1 cellular context compared by ENCODE assay signal in the genomic region with DNA sequence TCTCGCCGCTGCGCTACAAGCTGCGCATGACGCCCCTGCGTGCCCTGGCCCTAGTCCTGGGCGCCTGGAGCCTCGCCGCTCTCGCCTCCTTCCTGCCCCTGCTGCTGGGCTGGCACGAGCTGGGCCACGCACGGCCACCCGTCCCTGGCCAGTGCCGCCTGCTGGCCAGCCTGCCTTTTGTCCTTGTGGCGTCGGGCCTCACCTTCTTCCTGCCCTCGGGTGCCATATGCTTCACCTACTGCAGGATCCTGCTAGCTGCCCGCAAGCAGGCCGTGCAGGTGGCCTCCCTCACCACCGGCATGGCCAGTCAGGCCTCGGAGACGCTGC.
TF ChIP-seq lines count a peak whose summit lies in the region.

No MANE protein-coding gene starts in this region.

TF ChIP-seq in H1, 55 proteins besides CTCF, POLR2A, EP300 and RAD21:
- no peak for TF ChIP-seq POLR2AphosphoS5 (IDR thresholded peaks at IDR 0.05; ENCODE audit: low read depth, low read length)
- TF ChIP-seq TBP (IDR thresholded peaks at IDR 0.05; ENCODE audit: low read depth, low read length): no peak
- TF ChIP-seq CTBP2 (IDR thresholded peaks at IDR 0.05; ENCODE audit: borderline replicate concordance, insufficient read depth, insufficient read length, low read length): no peak
- no peak for TF ChIP-seq SIRT6 (IDR thresholded peaks at IDR 0.05; ENCODE audit: low read length)
- no peak for TF ChIP-seq ZNF274 (IDR thresholded peaks at IDR 0.05; ENCODE audit: borderline replicate concordance, extremely low read depth, low read length)
- TF ChIP-seq JUN (IDR thresholded peaks at IDR 0.05; ENCODE audit: low read depth, low read length): no peak
- no peak for TF ChIP-seq SIN3A (conservative IDR thresholded peaks at IDR 0.05 in 1 of 2, IDR thresholded peaks at IDR 0.05 in 1 of 2; ENCODE audit: low read depth in 1 of 2, low read length in 2 of 2)
- TF ChIP-seq BACH1 (IDR thresholded peaks at IDR 0.05; ENCODE audit: low read length): no peak
- TF ChIP-seq CREB1 (IDR thresholded peaks at IDR 0.05): no peak
- no peak for TF ChIP-seq SP4 (IDR thresholded peaks at IDR 0.05; ENCODE audit: low read length)
- no peak for TF ChIP-seq TCF12 (IDR thresholded peaks at IDR 0.05; ENCODE audit: low read depth, low read length)
- no peak for TF ChIP-seq POU5F1 (IDR thresholded peaks at IDR 0.05; ENCODE audit: low read depth, low read length)
- no peak for TF ChIP-seq RNF2 (IDR thresholded peaks at IDR 0.05; ENCODE audit: borderline replicate concordance, low read depth, low read length, missing control alignments, poor library complexity, severe bottlenecking)
- TF ChIP-seq TAF7 (optimal IDR thresholded peaks at IDR 0.05; ENCODE audit: borderline replicate concordance, low read depth, low read length): no peak
- no peak for TF ChIP-seq RFX5 (IDR thresholded peaks at IDR 0.05; ENCODE audit: borderline replicate concordance, low read depth, low read length)
- TF ChIP-seq KDM5A (IDR thresholded peaks at IDR 0.05; ENCODE audit: low read length): no peak
